In the genomic region with DNA sequence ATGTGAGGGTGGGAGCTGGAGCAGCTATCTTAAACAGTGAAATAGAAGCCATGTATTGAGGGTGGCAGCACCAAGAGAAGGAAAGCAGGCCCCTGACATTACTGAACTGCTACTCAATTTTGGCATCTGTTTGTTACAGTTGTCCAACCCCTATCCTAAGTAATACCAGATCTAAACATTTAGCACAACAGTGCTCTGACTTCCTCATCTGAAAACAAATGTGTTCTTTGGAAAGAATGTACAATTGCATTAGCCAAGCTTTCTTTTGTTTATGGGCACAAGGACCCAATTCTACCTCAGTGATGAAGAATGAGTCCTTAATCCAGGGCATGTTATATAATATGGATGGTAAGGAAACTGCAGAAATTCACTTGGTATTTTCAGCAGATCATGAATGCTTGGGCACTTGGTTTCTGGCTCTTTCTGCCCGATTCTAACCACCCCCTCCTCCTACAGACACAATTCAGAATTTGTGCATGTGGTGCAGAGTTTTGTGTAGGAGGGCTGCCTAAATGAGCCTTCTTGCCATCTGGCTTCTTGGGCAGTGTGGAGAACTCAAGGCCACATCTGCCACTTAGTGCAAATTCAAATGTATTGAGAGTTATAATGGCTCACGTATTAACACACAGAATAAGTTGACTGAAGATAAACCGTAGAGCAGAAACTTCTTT, we compare ENCODE assay signal across 11 cellular contexts. TPM values are rescaled to one million over a fixed set of nuclear protein-coding genes. Genes with fewer than 3 reads are reported as not detected.
A peak's percentile ranks its signal among the peaks of the same experiment; 100 is the strongest.
DNase-seq lines count a peak whose midpoint lies in the region; ATAC-seq and TF ChIP-seq lines count a peak whose summit lies in the region.
"Had no signal": no experiment of that assay in that cellular context is flagged by ENCODE, and none has a peak within 500 bp of the region (broad histone marks: within the 10 kb centered on the region; RNA-seq: fewer than 3 reads in every experiment).

No MANE protein-coding gene starts in this region.

- no peaks in the 10 kb centered on the region for H3K9me3 Mint-ChIP-seq in progenitor cell of endocrine pancreas (ENCODE audit: low read depth)
- H3K9me3 Mint-ChIP-seq: T-cell had no signal

- peaks cover 31% of the 10 kb centered on the region for H3K79me2 ChIP-seq in fibroblast of lung (ENCODE audit: control insufficient read depth, insufficient read depth, low read length)

- peaks cover 49% of the 10 kb centered on the region for H3K4me1 Mint-ChIP-seq in progenitor cell of endocrine pancreas (ENCODE audit: low read depth)

- H3K27me3 ChIP-seq in fibroblast of lung (ENCODE audit: control insufficient read depth, insufficient read depth, low read length) (no peaks in the 10 kb centered on the region), ovary (no peaks in the 10 kb centered on the region)

- H3K36me3 Mint-ChIP-seq in progenitor cell of endocrine pancreas (ENCODE audit: insufficient read depth), result peaks cover 6% of the 10 kb centered on the region

- intact Hi-C loops in ovary (cut with DNase I), result loop anchor here in 1 of 4 donors (5.0 kb wide), 1 partner anchor 35 kb away; a partner anchor contains a TSS

- H3K27ac ChIP-seq in fibroblast of lung (ENCODE audit: insufficient read depth, low read length), result peak overlapping the region; percentile 75
- peak overlapping the region in 1 of 2 donors; percentile 9 for H3K27ac ChIP-seq in ovary

- H3K4me3 ChIP-seq in fibroblast of lung (replicated peaks in 1 of 4; ENCODE audit: control extremely low read depth in 1 of 4, insufficient read depth in 1 of 4, low read depth in 3 of 4, low read length in 4 of 4) (no peak overlapping the region), ovary (no peak overlapping the region)
- H3K4me3 ChIP-seq: K562 had no signal

- H3K9ac ChIP-seq in fibroblast of lung (ENCODE audit: insufficient read depth, low read length), result no peak overlapping the region
- H3K9ac ChIP-seq: parathyroid adenoma had no signal

- no peak for TF ChIP-seq POLR2A in ovary (IDR thresholded peaks at IDR 0.05)

- 23 to 42% (median 23%) methylated on average over 3 of the region's 3 CpGs for WGBS in ovary, 3 donors

- H3K4me3 Mint-ChIP-seq in progenitor cell of endocrine pancreas (ENCODE audit: low read depth), result peak overlapping the region; percentile 16
- H3K4me3 Mint-ChIP-seq: T-cell had no signal

- no peak for ATAC-seq in GM18873 (IDR thresholded peaks at IDR 0.05; ENCODE audit: low FRiP score, unreplicated experiment)
- ATAC-seq: K562, T-cell had no signal

- DNase-seq in CD1c-positive myeloid dendritic cell (ENCODE audit: extremely low spot score) (peak; percentile 49), NCI-H446 treated with DMSO at 0.1 percent for 48 hours (lab: John Stamatoyannopoulos, UW) (peak; percentile 59), fibroblast of lung (ENCODE audit: low read depth in 2 of 2) (no peak), progenitor cell of endocrine pancreas (ENCODE audit: low spot score, unreplicated experiment) (no peak), ovary (no peak), NCI-H748 treated with DMSO at 0.1 percent for 48 hours (lab: John Stamatoyannopoulos, UW) (no peak), hepatic stellate cell (ENCODE audit: low spot score) (no peak)
- DNase-seq: T-cell had no signal

- TF ChIP-seq EP300 in ovary (IDR thresholded peaks at IDR 0.05), result no peak

- H3K9me3 ChIP-seq in fibroblast of lung (ENCODE audit: control insufficient read depth, insufficient read depth, low read depth, low read length), result no peaks in the 10 kb centered on the region
- no peaks in the 10 kb centered on the region for H3K9me3 ChIP-seq in ovary

- peak overlapping the region; percentile 87 for H3K27ac Mint-ChIP-seq in progenitor cell of endocrine pancreas

- H3K4me1 ChIP-seq in fibroblast of lung (ENCODE audit: control insufficient read depth, extremely low read depth, insufficient read depth, low read length) (peaks cover 43% of the 10 kb centered on the region), ovary (ENCODE audit: insufficient read depth) (peaks cover 15% of the 10 kb centered on the region)
- H3K4me1 ChIP-seq: parathyroid adenoma had no signal

- TF ChIP-seq CTCF in fibroblast of lung (conservative IDR thresholded peaks at IDR 0.05 in 1 of 2, IDR thresholded peaks at IDR 0.05 in 1 of 2; ENCODE audit: low read depth in 1 of 2, low read length in 2 of 2), result no peak
- no peak for TF ChIP-seq CTCF in progenitor cell of endocrine pancreas (IDR thresholded peaks at IDR 0.05; ENCODE audit: unreplicated experiment)
- TF ChIP-seq CTCF in ovary (IDR thresholded peaks at IDR 0.05), result no peak

- no peak overlapping the region for H2AFZ ChIP-seq in fibroblast of lung (ENCODE audit: low read length)
- H2AFZ ChIP-seq: parathyroid adenoma had no signal

- H3K36me3 ChIP-seq in fibroblast of lung (ENCODE audit: control insufficient read depth, insufficient read depth, low read length) (no peaks in the 10 kb centered on the region), ovary (no peaks in the 10 kb centered on the region)

- H3K27me3 Mint-ChIP-seq in progenitor cell of endocrine pancreas, result no peaks in the 10 kb centered on the region
- H3K27me3 Mint-ChIP-seq: T-cell had no signal

- H4K20me1 ChIP-seq in fibroblast of lung (ENCODE audit: control insufficient read depth, extremely low read depth, insufficient read depth, low read length), result peaks cover 1% of the 10 kb centered on the region

- no peak overlapping the region for H3K4me2 ChIP-seq in fibroblast of lung (ENCODE audit: extremely low read depth, insufficient read depth, low read length)

RNA-seq across cellular contexts. Expression of a gene that starts 36.9 kb away (rescaled TPM):
- total RNA-seq in fibroblast of lung, result 80.9 and 95.0 TPM in 2 replicates
- polyA plus RNA-seq in fibroblast of lung, result 6.7 and 7.5 TPM in 2 replicates
- polyA plus RNA-seq in fibroblast of lung (2012), result 27.7 and 40.7 TPM in 2 replicates
- polyA minus RNA-seq in fibroblast of lung (ENCODE audit: low replicate concordance), result 49.3 and 55.3 TPM in 2 replicates
- 107 TPM in 2 replicates for total RNA-seq in progenitor cell of endocrine pancreas
- total RNA-seq in ovary, result 100 to 1,000 TPM in 6 of 7 donors, 10 to 100 TPM in 1; 97.4 to 152 (median 113) TPM
- 10 to 100 TPM; 35.2 to 56.8 TPM for polyA plus RNA-seq in ovary

Comparison
In these comparisons a context has a peak if more than half of its experiments do, and no peak if none do; other contexts are left out.
1. DNase-seq: peak in CD1c-positive myeloid dendritic cell (single experiment) and NCI-H446 treated with DMSO at 0.1 percent for 48 hours (single experiment); none in fibroblast of lung (0 of 2), progenitor cell of endocrine pancreas (single experiment), ovary (0 of 5), NCI-H748 treated with DMSO at 0.1 percent for 48 hours (single experiment) and hepatic stellate cell (single experiment).